In genomic region chr18:76444436-76445105, GRCh38 we compare ENCODE assay signal across 16 cellular contexts. TPM values are rescaled to one million over a fixed set of nuclear protein-coding genes. Genes with fewer than 3 reads are reported as not detected.
A peak's percentile ranks its signal among the peaks of the same experiment; 100 is the strongest.
DNase-seq lines count a peak whose midpoint lies in the region; ATAC-seq and TF ChIP-seq lines count a peak whose summit lies in the region.
"Had no signal": no experiment of that assay in that cellular context is flagged by ENCODE, and none has a peak within 500 bp of the region (broad histone marks: within the 10 kb centered on the region; RNA-seq: fewer than 3 reads in every experiment).

No MANE protein-coding gene starts in this region.

- no peak for TF ChIP-seq CTCF in CD14-positive monocyte (IDR thresholded peaks at IDR 0.05)
- TF ChIP-seq CTCF in RWPE1 (conservative IDR thresholded peaks at IDR 0.05; ENCODE audit: low read depth) = no peak

- CTCF ChIA-PET in RWPE1 (lab: Yijun Ruan, JAX) = no interaction called here

- peak overlapping the region; percentile 5; the same call in 1 of the 2 replicates for H3K27ac ChIP-seq in RWPE1

- H3K27me3 Mint-ChIP-seq in CD14-positive monocyte (ENCODE audit: low read depth in 3 of 3) = peaks cover 0 to 2% (median 0%) of the 10 kb centered on the region in 3 donors
- H3K27me3 Mint-ChIP-seq: activated CD4-positive, alpha-beta T cell treated with anti-CD3 and anti-CD28 coated beads, Interleukin-2, amount 10 ng/mL, durations not matched to agents 7 days and 5 days had no signal

- peaks cover 38 to 76% of the 10 kb centered on the region in 2 donors for H3K36me3 Mint-ChIP-seq in CD14-positive monocyte
- H3K36me3 Mint-ChIP-seq: memory B cell had no signal

- H3K27ac Mint-ChIP-seq in CD14-positive monocyte = peak overlapping the region in 5 of 7 donors; percentile 0 to 88 (median 73)
- H3K27ac Mint-ChIP-seq: activated CD4-positive, alpha-beta T cell treated with anti-CD3 and anti-CD28 coated beads, Interleukin-2, amount 10 ng/mL, durations not matched to agents 7 days and 5 days; activated naive CD4-positive, alpha-beta T cell treated with anti-CD3 and anti-CD28 coated beads, Interleukin-2, amount 50 U/mL, for 72 hours; memory B cell had no signal

- ATAC-seq in left lobe of liver = no peak
- no peak for ATAC-seq in GM18498 (IDR thresholded peaks at IDR 0.05; ENCODE audit: unreplicated experiment)
- ATAC-seq: activated naive CD4-positive, alpha-beta T cell treated with anti-CD3 and anti-CD28 coated beads, Interleukin-2, amount 50 U/mL, for 72 hours; K562; sciatic nerve had no signal

- H3K9me3 Mint-ChIP-seq in CD14-positive monocyte = peaks cover 0 to 5% (median 1%) of the 10 kb centered on the region in 7 donors
- H3K9me3 Mint-ChIP-seq: activated CD4-positive, alpha-beta T cell treated with anti-CD3 and anti-CD28 coated beads, Interleukin-2, amount 10 ng/mL, durations not matched to agents 7 days and 5 days; activated naive CD4-positive, alpha-beta T cell treated with anti-CD3 and anti-CD28 coated beads, Interleukin-2, amount 50 U/mL, for 72 hours; memory B cell had no signal

- DNase-seq in CD14-positive monocyte (ENCODE audit: low spot score) (no peak), RWPE1 (ENCODE audit: low spot score) (no peak), left lobe of liver (ENCODE audit: low spot score) (peak; percentile 32), NCI-H2196 (lab: John Stamatoyannopoulos, UW; ENCODE audit: unreplicated experiment) (no peak), amygdala (lab: John Stamatoyannopoulos, UW) (no peak), SKM-1 treated with dmso at 0.1 percent for 144 hours (lab: John Stamatoyannopoulos, UW; ENCODE audit: unreplicated experiment) (no peak)
- DNase-seq in stimulated activated CD8-positive, alpha-beta memory T cell treated with anti-CD3 and anti-CD28 coated beads, Interleukin-4, amount 100 ng/mL, for 48 hours = peak; percentile 12
- DNase-seq: activated CD4-positive, alpha-beta T cell treated with anti-CD3 and anti-CD28 coated beads, Interleukin-2, amount 10 ng/mL, durations not matched to agents 7 days and 5 days; esophagus squamous epithelium; heart right ventricle; NCI-H1092 had no signal

- POLR2A ChIA-PET in RWPE1 (lab: Yijun Ruan, JAX; ENCODE audit: low non-redundant PET) = no interaction called here

- intact Hi-C loops in CD14-positive monocyte (cut with micrococcal nuclease) = loop anchor here in 1 of 2 donors (5.0 kb wide), 1 partner anchor 43 kb away; no protein-coding TSS in a partner anchor

- peaks cover 52% of the 10 kb centered on the region for H3K4me1 Mint-ChIP-seq in CD14-positive monocyte

- no peak overlapping the region for H3K4me3 Mint-ChIP-seq in CD14-positive monocyte
- H3K4me3 Mint-ChIP-seq: activated CD4-positive, alpha-beta T cell treated with anti-CD3 and anti-CD28 coated beads, Interleukin-2, amount 10 ng/mL, durations not matched to agents 7 days and 5 days; memory B cell had no signal

RNA-seq across cellular contexts. Expression of gene ZNF516, which starts 50.5 kb away (rescaled TPM):
- 1 to 10 TPM; 5.0 to 8.6 TPM for polyA plus RNA-seq in CD14-positive monocyte
- total RNA-seq in left lobe of liver = 16.2 TPM

Comparison
In these comparisons a context has a peak if more than half of its experiments do, and no peak if none do; other contexts are left out.
1. DNase-seq: peak in left lobe of liver (single experiment) and stimulated activated CD8-positive, alpha-beta memory T cell treated with anti-CD3 and anti-CD28 coated beads, Interleukin-4, amount 100 ng/mL, for 48 hours (single experiment); none in CD14-positive monocyte (single experiment), RWPE1 (single experiment), NCI-H2196 (single experiment), amygdala (0 of 56) and SKM-1 treated with dmso at 0.1 percent for 144 hours (single experiment).